In the genomic region with DNA sequence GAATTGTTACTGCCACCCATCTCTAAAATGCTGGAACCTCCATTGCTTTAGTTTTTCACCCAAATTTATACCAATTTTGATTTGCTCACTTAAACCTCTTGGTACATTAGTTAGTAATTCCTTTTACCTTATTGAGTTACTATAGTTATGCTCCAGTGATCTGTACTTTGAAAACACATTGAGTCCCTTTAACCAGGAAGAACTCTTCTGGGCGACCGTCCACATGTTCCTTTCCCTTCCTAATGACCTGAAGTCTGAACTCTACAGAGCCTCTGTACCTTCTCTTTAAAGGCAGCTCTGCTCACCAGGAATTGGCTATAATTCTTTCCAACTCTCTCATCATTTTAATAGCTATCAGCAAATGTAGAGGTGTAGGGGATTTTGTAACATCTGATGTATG, we compare ENCODE assay signal across 30 cellular contexts.
"Had no signal": no experiment of that assay in that cellular context is flagged by ENCODE, and none has a peak within 500 bp of the region (broad histone marks: within the 10 kb centered on the region; RNA-seq: fewer than 3 reads in every experiment).

No MANE protein-coding gene starts in this region.

- H3K9me3 Mint-ChIP-seq: activated B cell treated with CpG ODN at 0.5 μM for 24 hours; activated CD4-positive, alpha-beta memory T cell treated with anti-CD3 and anti-CD28 coated beads for 36 hours; activated CD4-positive, alpha-beta T cell treated with anti-CD3 and anti-CD28 coated beads, Interleukin-2, amount 10 ng/mL, durations not matched to agents 24 days and 14 days; activated naive CD4-positive, alpha-beta T cell treated with anti-CD3 and anti-CD28 coated beads, Interleukin-2, amount 10 ng/mL, durations not matched to agents 7 days and 5 days; activated T-helper 1 cell treated with anti-CD3 and anti-CD28 coated beads, Interleukin-12 subunit alpha, Interleukin-12 subunit beta, Interleukin-2, Interleukin-4 antibody, amounts not matched to agents 30 ng/mL and 10 ng/mL and 1 ng/mL, durations not matched to agents 14 hours and 24 hours and 36 hours; activated T-helper 2 cell treated with anti-CD3 and anti-CD28 coated beads, Interferon-gamma antibody, Interleukin-2, Interleukin-4, amounts not matched to agents 10 μg/mL and 5 μg/mL and 100 μg/mL, durations not matched to agents 14 hours and 24 hours and 36 hours; dendritic cell treated with granulocyte-macrophage colony-stimulating factor and Interleukin-4, amounts not matched to agents 40 ng/mL and 50 ng/mL, for 4 days; T-cell; T-helper 1 cell treated with Interleukin-12 subunit alpha and Interleukin-12 subunit beta and Interleukin-4 antibody, amounts not matched to agents 30 μg/mL and 1 μg/mL, for 36 hours had no signal

- H3K4me3 Mint-ChIP-seq: activated B cell treated with CpG ODN at 0.5 μM for 24 hours; activated CD4-positive, alpha-beta memory T cell treated with anti-CD3 and anti-CD28 coated beads for 36 hours; activated CD4-positive, alpha-beta T cell treated with anti-CD3 and anti-CD28 coated beads, Interleukin-2, amount 10 ng/mL, durations not matched to agents 24 days and 14 days; activated CD8-positive, alpha-beta memory T cell treated with anti-CD3 and anti-CD28 coated beads, Interleukin-2, amount 10 ng/mL, durations not matched to agents 7 days and 5 days; activated CD8-positive, alpha-beta T cell treated with anti-CD3 and anti-CD28 coated beads, Interleukin-2, amount 10 ng/mL, durations not matched to agents 7 days and 5 days; activated naive CD4-positive, alpha-beta T cell treated with anti-CD3 and anti-CD28 coated beads, Interleukin-2, amount 10 ng/mL, durations not matched to agents 7 days and 5 days; activated naive CD8-positive, alpha-beta T cell; activated T-helper 1 cell treated with anti-CD3 and anti-CD28 coated beads, Interleukin-12 subunit alpha, Interleukin-12 subunit beta, Interleukin-2, Interleukin-4 antibody, amounts not matched to agents 30 ng/mL and 10 ng/mL and 1 ng/mL, durations not matched to agents 14 hours and 24 hours and 36 hours; dendritic cell treated with granulocyte-macrophage colony-stimulating factor and Interleukin-4, amounts not matched to agents 40 ng/mL and 50 ng/mL, for 4 days; T-cell; T-helper 1 cell treated with Interleukin-12 subunit alpha and Interleukin-12 subunit beta and Interleukin-4 antibody, amounts not matched to agents 30 μg/mL and 1 μg/mL, for 36 hours had no signal

- H3K27me3 Mint-ChIP-seq: activated B cell treated with CpG ODN at 0.5 μM for 24 hours; activated CD4-positive, alpha-beta memory T cell treated with anti-CD3 and anti-CD28 coated beads for 36 hours; activated CD8-positive, alpha-beta memory T cell treated with anti-CD3 and anti-CD28 coated beads, Interleukin-2, amount 10 ng/mL, durations not matched to agents 7 days and 5 days; activated naive CD4-positive, alpha-beta T cell treated with anti-CD3 and anti-CD28 coated beads, Interleukin-2, amount 10 ng/mL, durations not matched to agents 7 days and 5 days; activated naive CD8-positive, alpha-beta T cell; dendritic cell treated with granulocyte-macrophage colony-stimulating factor and Interleukin-4, amounts not matched to agents 40 ng/mL and 50 ng/mL, for 4 days; T-cell had no signal

- DNase-seq: activated B cell treated with CpG ODN at 0.5 μM for 24 hours; activated CD4-positive, alpha-beta memory T cell treated with anti-CD3 and anti-CD28 coated beads for 36 hours; activated CD4-positive, alpha-beta T cell treated with anti-CD3 and anti-CD28 coated beads, Interleukin-2, amount 10 ng/mL, durations not matched to agents 24 days and 14 days; activated CD8-positive, alpha-beta memory T cell treated with anti-CD3 and anti-CD28 coated beads, Interleukin-2, amount 10 ng/mL, durations not matched to agents 7 days and 5 days; activated CD8-positive, alpha-beta memory T cell treated with anti-CD3 and anti-CD28 coated beads, Interleukin-2, amount 50 U/mL, for 4 hours; activated CD8-positive, alpha-beta T cell treated with anti-CD3 and anti-CD28 coated beads, Interleukin-2, amount 10 ng/mL, durations not matched to agents 7 days and 5 days; activated effector memory CD4-positive, alpha-beta T cell treated with anti-CD3 and anti-CD28 coated beads, Interleukin-2, amount 50 U/mL, for 16 hours; activated naive CD4-positive, alpha-beta T cell treated with anti-CD3 and anti-CD28 coated beads, Interleukin-2, amount 10 ng/mL, durations not matched to agents 7 days and 5 days; activated T-cell treated with anti-CD3 and anti-CD28 coated beads, Interleukin-2, amount 50 U/mL, for 1 hour; activated T-cell treated with anti-CD3 and anti-CD28 coated beads, Interleukin-2, amount 50 U/mL, for 48 hours; amniotic stem cell; anterior cingulate cortex; central memory CD4-positive, alpha-beta T cell; cerebellar nuclear complex; dorsolateral prefrontal cortex; effector memory CD4-positive, alpha-beta T cell; erythroblast; foreskin keratinocyte; gastrocnemius medialis; glutamatergic neuron; SW 1271; T-cell; T-helper 9 cell; WERI-Rb-1 had no signal

- H3K36me3 Mint-ChIP-seq: activated CD4-positive, alpha-beta memory T cell treated with anti-CD3 and anti-CD28 coated beads for 36 hours; activated CD8-positive, alpha-beta memory T cell treated with anti-CD3 and anti-CD28 coated beads, Interleukin-2, amount 10 ng/mL, durations not matched to agents 7 days and 5 days; activated naive CD4-positive, alpha-beta T cell treated with anti-CD3 and anti-CD28 coated beads, Interleukin-2, amount 10 ng/mL, durations not matched to agents 7 days and 5 days had no signal

- H3K4me1 Mint-ChIP-seq: activated B cell treated with CpG ODN at 0.5 μM for 24 hours; activated CD4-positive, alpha-beta T cell treated with anti-CD3 and anti-CD28 coated beads, Interleukin-2, amount 10 ng/mL, durations not matched to agents 24 days and 14 days; activated CD8-positive, alpha-beta memory T cell treated with anti-CD3 and anti-CD28 coated beads, Interleukin-2, amount 10 ng/mL, durations not matched to agents 7 days and 5 days; activated naive CD4-positive, alpha-beta T cell treated with anti-CD3 and anti-CD28 coated beads, Interleukin-2, amount 10 ng/mL, durations not matched to agents 7 days and 5 days; T-cell had no signal

- H3K27ac Mint-ChIP-seq: activated B cell treated with CpG ODN at 0.5 μM for 24 hours; activated CD4-positive, alpha-beta memory T cell treated with anti-CD3 and anti-CD28 coated beads for 36 hours; activated CD4-positive, alpha-beta T cell treated with anti-CD3 and anti-CD28 coated beads, Interleukin-2, amount 10 ng/mL, durations not matched to agents 24 days and 14 days; activated CD8-positive, alpha-beta memory T cell treated with anti-CD3 and anti-CD28 coated beads, Interleukin-2, amount 10 ng/mL, durations not matched to agents 7 days and 5 days; activated CD8-positive, alpha-beta T cell treated with anti-CD3 and anti-CD28 coated beads, Interleukin-2, amount 10 ng/mL, durations not matched to agents 7 days and 5 days; activated naive CD4-positive, alpha-beta T cell treated with anti-CD3 and anti-CD28 coated beads, Interleukin-2, amount 10 ng/mL, durations not matched to agents 7 days and 5 days; activated naive CD8-positive, alpha-beta T cell; activated T-helper 1 cell treated with anti-CD3 and anti-CD28 coated beads, Interleukin-12 subunit alpha, Interleukin-12 subunit beta, Interleukin-2, Interleukin-4 antibody, amounts not matched to agents 30 ng/mL and 10 ng/mL and 1 ng/mL, durations not matched to agents 14 hours and 24 hours and 36 hours; activated T-helper 2 cell treated with anti-CD3 and anti-CD28 coated beads, Interferon-gamma antibody, Interleukin-2, Interleukin-4, amounts not matched to agents 10 μg/mL and 5 μg/mL and 100 μg/mL, durations not matched to agents 14 hours and 24 hours and 36 hours; dendritic cell treated with granulocyte-macrophage colony-stimulating factor and Interleukin-4, amounts not matched to agents 40 ng/mL and 50 ng/mL, for 4 days; T-cell; T-helper 1 cell treated with Interleukin-12 subunit alpha and Interleukin-12 subunit beta and Interleukin-4 antibody, amounts not matched to agents 30 μg/mL and 1 μg/mL, for 36 hours had no signal

- FAIRE-seq: astrocyte had no signal
